ENCODE assay signal across 1 cellular context in genomic region chr20:47233333-47234188, GRCh38.
TF ChIP-seq lines count a peak whose summit lies in the region.

No MANE protein-coding gene starts in this region.

TF ChIP-seq in liver, 16 proteins besides CTCF, POLR2A, EP300 and RAD21 (continued from another document):
- TF ChIP-seq GABPA (IDR thresholded peaks at IDR 0.05 in 1 of 2, conservative IDR thresholded peaks at IDR 0.05 in 1 of 2) = no peak
